In genomic region chr1:22157359-22157966, GRCh38 we compare ENCODE assay signal across 2 cellular contexts.
TF ChIP-seq lines count a peak whose summit lies in the region.

No MANE protein-coding gene starts in this region.

TF ChIP-seq in HepG2, 621 proteins besides CTCF, POLR2A, EP300 and RAD21:
- TF ChIP-seq ZNF616 (CRISPR knock-in tag; IDR thresholded peaks at IDR 0.05; ENCODE audit: low read depth): no peak
- TF ChIP-seq ZKSCAN1 (IDR thresholded peaks at IDR 0.05; ENCODE audit: low read length): 0 out of 2 replicates have a peak, but pooled peaks have one; percentile 51
- TF ChIP-seq XBP1 (CRISPR knock-in tag; IDR thresholded peaks at IDR 0.05): no peak
- TF ChIP-seq ZNF629 (CRISPR knock-in tag; conservative IDR thresholded peaks at IDR 0.05): peak; percentile 76

TF ChIP-seq in K562, 482 proteins besides CTCF, POLR2A, EP300 and RAD21 (continues in another document):
- no peak for TF ChIP-seq CEBPZ (IDR thresholded peaks at IDR 0.05; ENCODE audit: borderline replicate concordance, low read depth, low read length)
- TF ChIP-seq ASH1L (IDR thresholded peaks at IDR 0.05; ENCODE audit: borderline replicate concordance, low read depth, partially characterized antibody): no peak
- no peak for TF ChIP-seq CC2D1A (IDR thresholded peaks at IDR 0.05)
- no peak for TF ChIP-seq XRCC4 (IDR thresholded peaks at IDR 0.05; ENCODE audit: extremely low read depth, insufficient read depth, insufficient read length)
- no peak for TF ChIP-seq PML (IDR thresholded peaks at IDR 0.05; ENCODE audit: low read length)
- no peak for TF ChIP-seq HSF4 (CRISPR knock-in tag; IDR thresholded peaks at IDR 0.05; ENCODE audit: borderline replicate concordance)
- TF ChIP-seq HOMEZ (CRISPR knock-in tag; IDR thresholded peaks at IDR 0.05): no peak
- no peak for TF ChIP-seq PRMT5 (CRISPR knock-in tag; IDR thresholded peaks at IDR 0.05)
- TF ChIP-seq NELFE (IDR thresholded peaks at IDR 0.05; ENCODE audit: insufficient read depth, insufficient read length): no peak
- peak; percentile 92 for TF ChIP-seq ADNP (tag; IDR thresholded peaks at IDR 0.05)
- TF ChIP-seq ZNF780A (CRISPR knock-in tag; IDR thresholded peaks at IDR 0.05): no peak
- TF ChIP-seq ZNF217 (CRISPR knock-in tag; IDR thresholded peaks at IDR 0.05): no peak
- TF ChIP-seq BCL6 (CRISPR knock-in tag; IDR thresholded peaks at IDR 0.05): no peak
- peak; percentile 88 for TF ChIP-seq BCOR (IDR thresholded peaks at IDR 0.05)
- TF ChIP-seq KDM1A (IDR thresholded peaks at IDR 0.05): peak; percentile 46 to 68; a peak in 3 of 4 replicates
- TF ChIP-seq ZNF316 (IDR thresholded peaks at IDR 0.05): no peak
- no peak for TF ChIP-seq YBX1 (IDR thresholded peaks at IDR 0.05)
- TF ChIP-seq SMARCA4 (IDR thresholded peaks at IDR 0.05): no peak
- no peak for TF ChIP-seq TSC22D4 (tag; IDR thresholded peaks at IDR 0.05)
- TF ChIP-seq RBM17 (IDR thresholded peaks at IDR 0.05; ENCODE audit: borderline replicate concordance, low read depth, low read length): no peak
- 0 out of 2 replicates have a peak, but pooled peaks have one; percentile 51 for TF ChIP-seq CBX1 (IDR thresholded peaks at IDR 0.05; ENCODE audit: low read depth)
- TF ChIP-seq CHD4 (IDR thresholded peaks at IDR 0.05; ENCODE audit: insufficient read depth, insufficient replicate concordance, low read depth, low read length, poor library complexity, severe bottlenecking): peak; percentile 70
- no peak for TF ChIP-seq NCOA4 (IDR thresholded peaks at IDR 0.05; ENCODE audit: partially characterized antibody)
- no peak for TF ChIP-seq ZNF75A (CRISPR knock-in tag; IDR thresholded peaks at IDR 0.05)
- peak; percentile 56; the same call in 1 of the 2 replicates for TF ChIP-seq ZNF263 (CRISPR knock-in tag; IDR thresholded peaks at IDR 0.05; ENCODE audit: borderline replicate concordance)
- TF ChIP-seq TRIM24 (IDR thresholded peaks at IDR 0.05): no peak
- TF ChIP-seq ETS1 (conservative IDR thresholded peaks at IDR 0.05; ENCODE audit: control insufficient read depth, low read depth, low read length): no peak
- peak; percentile 91 for TF ChIP-seq ZKSCAN1 (IDR thresholded peaks at IDR 0.05; ENCODE audit: low read depth, low read length)
- TF ChIP-seq NFRKB (IDR thresholded peaks at IDR 0.05; ENCODE audit: low read depth): no peak
- no peak for TF ChIP-seq LEF1 (IDR thresholded peaks at IDR 0.05)
- no peak for TF ChIP-seq ZNF23 (CRISPR knock-in tag; IDR thresholded peaks at IDR 0.05)
- TF ChIP-seq ZBTB11 (CRISPR knock-in tag; IDR thresholded peaks at IDR 0.05): no peak
- TF ChIP-seq ZNF57 (CRISPR knock-in tag; IDR thresholded peaks at IDR 0.05): no peak
- no peak for TF ChIP-seq BRF1 (IDR thresholded peaks at IDR 0.05; ENCODE audit: borderline replicate concordance, extremely low read depth, insufficient read length)
- TF ChIP-seq RBM25 (IDR thresholded peaks at IDR 0.05; ENCODE audit: low read depth, low read length, severe bottlenecking): peak; percentile 81
- TF ChIP-seq MCM2 (IDR thresholded peaks at IDR 0.05; ENCODE audit: low read depth): no peak
- TF ChIP-seq GTF3C2 (IDR thresholded peaks at IDR 0.05; ENCODE audit: borderline replicate concordance, extremely low read depth, insufficient read length): no peak
- TF ChIP-seq ARNT (IDR thresholded peaks at IDR 0.05): no peak
- TF ChIP-seq JUN (IDR thresholded peaks at IDR 0.05; ENCODE audit: borderline replicate concordance, low read depth, low read length): no peak
- TF ChIP-seq JUN (CRISPR knock-in tag; IDR thresholded peaks at IDR 0.05; ENCODE audit: borderline replicate concordance): no peak
